Comparison of ENCODE assay signal across 8 cellular contexts in genomic region chr19:21396893-21397572, GRCh38. TPM values are rescaled to one million over a fixed set of nuclear protein-coding genes. Genes with fewer than 3 reads are reported as not detected.
DNase-seq lines count a peak whose midpoint lies in the region; ATAC-seq and TF ChIP-seq lines count a peak whose summit lies in the region.

TSS of gene ZNF493 (plus strand) at chr19:21397133. CDS start at chr19:21397238, 105 bp downstream.

- no peaks in the 10 kb centered on the region for H3K9me3 ChIP-seq in fibroblast of lung (ENCODE audit: control insufficient read depth, insufficient read depth, low read depth, low read length)

- H3K9me3 Mint-ChIP-seq in naive B cell = peaks cover 0 to 22% (median 12%) of the 10 kb centered on the region in 7 donors
- peaks cover 3% of the 10 kb centered on the region for H3K9me3 Mint-ChIP-seq in stimulated activated effector memory CD8-positive, alpha-beta T cell treated with anti-CD3 and anti-CD28 coated beads, Interleukin-12 subunit alpha, Interleukin-12 subunit beta, amount 100 ng/mL, for 72 hours

- DNase-seq in DMS53 (lab: John Stamatoyannopoulos, UW) (peak; percentile 96), RKO (ENCODE audit: low spot score) (peak; percentile 97), fibroblast of lung (ENCODE audit: low read depth in 2 of 2) (peak; percentile 93 to 94), naive B cell (peak; percentile 90)
- DNase-seq in activated T-helper 1 cell treated with anti-CD3 and anti-CD28 coated beads, Interleukin-2, amount 50 U/mL, for 16 hours (ENCODE audit: low read depth in 1 of 2, low spot score in 1 of 2) = peak; percentile 73 to 76
- peak; percentile 68 to 92 for DNase-seq in stimulated activated effector memory CD8-positive, alpha-beta T cell treated with anti-CD3 and anti-CD28 coated beads, Interleukin-12 subunit alpha, Interleukin-12 subunit beta, amount 100 ng/mL, for 72 hours (ENCODE audit: low spot score in 2 of 2)

- no peaks in the 10 kb centered on the region for H3K4me1 ChIP-seq in fibroblast of lung (ENCODE audit: control insufficient read depth, extremely low read depth, insufficient read depth, low read length)

- no peaks in the 10 kb centered on the region for H3K36me3 ChIP-seq in fibroblast of lung (ENCODE audit: control insufficient read depth, insufficient read depth, low read length)

- peak within 1 kb of the TSS; percentile 100 for H2AFZ ChIP-seq in fibroblast of lung (ENCODE audit: low read length)

- peak within 1 kb of the TSS; percentile 71 for H3K4me2 ChIP-seq in fibroblast of lung (ENCODE audit: extremely low read depth, insufficient read depth, low read length)

- peak within 1 kb of the TSS; percentile 82 to 96 (median 92) for H3K27ac Mint-ChIP-seq in naive B cell
- peak within 1 kb of the TSS; percentile 91 for H3K27ac Mint-ChIP-seq in stimulated activated effector memory CD8-positive, alpha-beta T cell treated with anti-CD3 and anti-CD28 coated beads, Interleukin-12 subunit alpha, Interleukin-12 subunit beta, amount 100 ng/mL, for 72 hours

- H3K4me3 ChIP-seq in fibroblast of lung (replicated peaks in 1 of 4; ENCODE audit: control extremely low read depth in 1 of 4, insufficient read depth in 1 of 4, low read depth in 3 of 4, low read length in 4 of 4) = peak within 1 kb of the TSS; percentile 88 to 98 (median 96)

- peaks cover 9% of the 10 kb centered on the region for H3K79me2 ChIP-seq in fibroblast of lung (ENCODE audit: control insufficient read depth, insufficient read depth, low read length)

- H3K27me3 ChIP-seq in fibroblast of lung (ENCODE audit: control insufficient read depth, insufficient read depth, low read length) = no peaks in the 10 kb centered on the region

- peak within 1 kb of the TSS; percentile 94 to 99 (median 98) for H3K4me3 Mint-ChIP-seq in naive B cell
- H3K4me3 Mint-ChIP-seq in stimulated activated effector memory CD8-positive, alpha-beta T cell treated with anti-CD3 and anti-CD28 coated beads, Interleukin-12 subunit alpha, Interleukin-12 subunit beta, amount 100 ng/mL, for 72 hours = peak within 1 kb of the TSS; percentile 90

- TF ChIP-seq RAD21 in Ishikawa (IDR thresholded peaks at IDR 0.05; ENCODE audit: low read depth) = no peak

- peak within 1 kb of the TSS; percentile 85 for H3K27ac ChIP-seq in fibroblast of lung (ENCODE audit: insufficient read depth, low read length)

- H3K9ac ChIP-seq in fibroblast of lung (ENCODE audit: insufficient read depth, low read length) = peak within 1 kb of the TSS; percentile 82

- peaks cover 6 to 8% of the 10 kb centered on the region in 2 donors for H3K36me3 Mint-ChIP-seq in naive B cell
- peaks cover 42% of the 10 kb centered on the region for H3K36me3 Mint-ChIP-seq in stimulated activated effector memory CD8-positive, alpha-beta T cell treated with anti-CD3 and anti-CD28 coated beads, Interleukin-12 subunit alpha, Interleukin-12 subunit beta, amount 100 ng/mL, for 72 hours

- H3K27me3 Mint-ChIP-seq in naive B cell = peaks cover 0 to 8% (median 0%) of the 10 kb centered on the region in 3 donors

- no peak for TF ChIP-seq EP300 in Ishikawa (IDR thresholded peaks at IDR 0.05; ENCODE audit: borderline replicate concordance)

- peak; percentile 100 for ATAC-seq in GM21619 (IDR thresholded peaks at IDR 0.05; ENCODE audit: unreplicated experiment)
- peak; percentile 100 for ATAC-seq in naive B cell (ENCODE audit: low read depth in 2 of 2)
- ATAC-seq in stimulated activated effector memory CD8-positive, alpha-beta T cell treated with anti-CD3 and anti-CD28 coated beads, Interleukin-12 subunit alpha, Interleukin-12 subunit beta, amount 100 ng/mL, for 72 hours = peak; percentile 100

- no peaks in the 10 kb centered on the region for H4K20me1 ChIP-seq in fibroblast of lung (ENCODE audit: control insufficient read depth, extremely low read depth, insufficient read depth, low read length)

- H3K4me1 Mint-ChIP-seq in naive B cell = peaks cover 0 to 41% (median 23%) of the 10 kb centered on the region in 3 donors
- peaks cover 27% of the 10 kb centered on the region for H3K4me1 Mint-ChIP-seq in stimulated activated effector memory CD8-positive, alpha-beta T cell treated with anti-CD3 and anti-CD28 coated beads, Interleukin-12 subunit alpha, Interleukin-12 subunit beta, amount 100 ng/mL, for 72 hours

- no peak for TF ChIP-seq CTCF in fibroblast of lung (conservative IDR thresholded peaks at IDR 0.05 in 1 of 2, IDR thresholded peaks at IDR 0.05 in 1 of 2; ENCODE audit: low read depth in 1 of 2, low read length in 2 of 2)

TF ChIP-seq in Ishikawa, 13 proteins besides CTCF, POLR2A, EP300 and RAD21:
- TF ChIP-seq MAX (IDR thresholded peaks at IDR 0.05) = peak; percentile 58
- TF ChIP-seq REST (IDR thresholded peaks at IDR 0.05; ENCODE audit: low read depth) = no peak
- 0 out of 2 replicates have a peak, but pooled peaks have one; percentile 15 for TF ChIP-seq CREB1 (IDR thresholded peaks at IDR 0.05; ENCODE audit: low read depth)
- TF ChIP-seq TAF1 (IDR thresholded peaks at IDR 0.05; ENCODE audit: low read depth) = peak; percentile 51

RNA-seq across cellular contexts. Expression of gene ZNF493, which starts in this region (rescaled TPM):
- 24.7 and 32.4 TPM in 2 replicates for total RNA-seq in fibroblast of lung
- 3.0 and 3.8 TPM in 2 replicates for polyA plus RNA-seq in fibroblast of lung
- polyA plus RNA-seq in fibroblast of lung (2012) = 1.9 and 2.0 TPM in 2 replicates
- 3.5 and 10.7 TPM in 2 replicates for polyA minus RNA-seq in fibroblast of lung (ENCODE audit: low replicate concordance)
- 10 to 100 TPM; 18.9 to 34.1 (median 30.4) TPM for polyA plus RNA-seq in naive B cell (ENCODE audit: low read depth in 6 of 6)

Comparison
In these comparisons a context has a peak if more than half of its experiments do, and no peak if none do; other contexts are left out.
1. Peak in every context shown above with its lines: DNase-seq, ATAC-seq, H3K4me3 ChIP-seq and H3K27ac ChIP-seq.